Comparison of ENCODE assay signal across 11 cellular contexts in genomic region chr4:142645478-142646108, GRCh38.
A peak's percentile ranks its signal among the peaks of the same experiment; 100 is the strongest.
DNase-seq lines count a peak whose midpoint lies in the region; ATAC-seq and TF ChIP-seq lines count a peak whose summit lies in the region.
"Had no signal": no experiment of that assay in that cellular context is flagged by ENCODE, and none has a peak within 500 bp of the region (broad histone marks: within the 10 kb centered on the region; RNA-seq: fewer than 3 reads in every experiment).

No MANE protein-coding gene starts in this region.

- peak overlapping the region; percentile 76 for H3K27ac Mint-ChIP-seq in CD4-positive, alpha-beta T cell
- peak overlapping the region; percentile 79 for H3K27ac Mint-ChIP-seq in T-helper 1 cell treated with Interleukin-12 subunit alpha and Interleukin-12 subunit beta and Interleukin-4 antibody, amounts not matched to agents 30 μg/mL and 1 μg/mL, for 36 hours

- H3K27me3 Mint-ChIP-seq in CD4-positive, alpha-beta T cell = no peaks in the 10 kb centered on the region
- no peaks in the 10 kb centered on the region for H3K27me3 Mint-ChIP-seq in T-helper 1 cell treated with Interleukin-12 subunit alpha and Interleukin-12 subunit beta and Interleukin-4 antibody, amounts not matched to agents 30 μg/mL and 1 μg/mL, for 36 hours (ENCODE audit: low read depth)

- no peak for TF ChIP-seq CTCF in CD4-positive, alpha-beta T cell (IDR thresholded peaks at IDR 0.05)

- peaks cover 74% of the 10 kb centered on the region for H3K36me3 Mint-ChIP-seq in CD4-positive, alpha-beta T cell (ENCODE audit: low read depth)
- H3K36me3 Mint-ChIP-seq in T-helper 1 cell treated with Interleukin-12 subunit alpha and Interleukin-12 subunit beta and Interleukin-4 antibody, amounts not matched to agents 30 μg/mL and 1 μg/mL, for 36 hours (ENCODE audit: low read depth) = peaks cover 23% of the 10 kb centered on the region

- intact Hi-C loops in CD4-positive, alpha-beta T cell (cut with DNase I, micrococcal nuclease) = no loop called here

- POLR2A ChIA-PET in CD4-positive, alpha-beta T cell (lab: Charles Lee) = interaction anchor here (1.1 to 1.5 kb wide), 5 partner anchors 33 to 237 kb away, joined by 3 to 6 read pairs (median 4); no protein-coding TSS in a partner anchor

- DNase-seq in CD4-positive, alpha-beta T cell = no peak
- DNase-seq in globus pallidus (ENCODE audit: low spot score) (peak; percentile 1), NCI-H2227 (lab: John Stamatoyannopoulos, UW; ENCODE audit: unreplicated experiment) (no peak), hypothalamus (lab: John Stamatoyannopoulos, UW) (no peak), SHP77 treated with DMSO at 0.1 percent for 48 hours (lab: John Stamatoyannopoulos, UW) (no peak)
- DNase-seq: NCI-H69; stimulated activated CD4-positive, alpha-beta T cell treated with anti-CD3 and anti-CD28 coated beads, Interleukin-4, amount 100 ng/mL, for 24 hours; WERI-Rb-1 had no signal

- H3K27me3 ChIP-seq in CD4-positive, alpha-beta T cell (ENCODE audit: control insufficient read depth, insufficient read depth, low read length) = no peaks in the 10 kb centered on the region

- peak overlapping the region; percentile 67 for H3K4me3 Mint-ChIP-seq in CD4-positive, alpha-beta T cell
- H3K4me3 Mint-ChIP-seq in T-helper 1 cell treated with Interleukin-12 subunit alpha and Interleukin-12 subunit beta and Interleukin-4 antibody, amounts not matched to agents 30 μg/mL and 1 μg/mL, for 36 hours = peak overlapping the region; percentile 65

- ATAC-seq in CD4-positive, alpha-beta T cell (ENCODE audit: poor library complexity) = peak; percentile 46
- ATAC-seq in GM21390 (IDR thresholded peaks at IDR 0.05; ENCODE audit: unreplicated experiment) = peak; percentile 61
- ATAC-seq in HG03521 (IDR thresholded peaks at IDR 0.05; ENCODE audit: unreplicated experiment) = no peak

- no peak overlapping the region for H3K27ac ChIP-seq in CD4-positive, alpha-beta T cell (ENCODE audit: low read depth, low read length)
- H3K27ac ChIP-seq: WERI-Rb-1 had no signal

- CTCF ChIA-PET in CD4-positive, alpha-beta T cell (lab: Charles Lee) = no interaction called here

- peaks cover 29% of the 10 kb centered on the region for H3K4me1 Mint-ChIP-seq in CD4-positive, alpha-beta T cell (ENCODE audit: low read depth)
- peaks cover 8% of the 10 kb centered on the region for H3K4me1 Mint-ChIP-seq in T-helper 1 cell treated with Interleukin-12 subunit alpha and Interleukin-12 subunit beta and Interleukin-4 antibody, amounts not matched to agents 30 μg/mL and 1 μg/mL, for 36 hours (ENCODE audit: low read depth)

- H3K9me3 ChIP-seq in CD4-positive, alpha-beta T cell (ENCODE audit: control insufficient read depth, low read length) = peaks cover 39% of the 10 kb centered on the region

- H3K9me3 Mint-ChIP-seq in CD4-positive, alpha-beta T cell = peaks cover 17% of the 10 kb centered on the region
- H3K9me3 Mint-ChIP-seq in T-helper 1 cell treated with Interleukin-12 subunit alpha and Interleukin-12 subunit beta and Interleukin-4 antibody, amounts not matched to agents 30 μg/mL and 1 μg/mL, for 36 hours = peaks cover 49% of the 10 kb centered on the region
